In the genomic region with DNA sequence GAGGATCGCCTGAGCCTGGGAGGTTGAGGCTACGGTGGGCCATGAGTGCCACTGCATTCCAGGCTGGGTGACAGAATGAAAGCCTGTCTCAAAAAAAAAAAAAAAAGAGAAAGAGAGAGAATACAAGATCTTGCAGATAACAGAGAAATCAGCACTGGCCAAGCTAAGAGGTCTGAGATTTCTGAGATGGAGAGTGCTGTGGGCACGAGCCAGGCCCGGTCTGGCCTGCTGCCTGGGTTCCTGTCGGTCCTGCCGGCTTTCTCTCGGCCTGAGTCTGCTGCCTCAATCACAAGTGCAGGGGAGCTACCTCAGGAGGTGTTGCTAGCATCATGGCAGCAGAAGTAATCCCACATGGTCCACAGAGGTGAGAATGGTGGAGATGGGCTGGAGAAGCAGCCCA, we compare ENCODE assay signal across 1 cellular context.
TF ChIP-seq lines count a peak whose summit lies in the region.

No MANE protein-coding gene starts in this region.

TF ChIP-seq in SK-N-SH treated with all-trans-retinoic acid at 6 μM for 48 hours, 23 proteins besides CTCF, POLR2A, EP300 and RAD21 (continued from another document):
- TF ChIP-seq, protein P1, sequence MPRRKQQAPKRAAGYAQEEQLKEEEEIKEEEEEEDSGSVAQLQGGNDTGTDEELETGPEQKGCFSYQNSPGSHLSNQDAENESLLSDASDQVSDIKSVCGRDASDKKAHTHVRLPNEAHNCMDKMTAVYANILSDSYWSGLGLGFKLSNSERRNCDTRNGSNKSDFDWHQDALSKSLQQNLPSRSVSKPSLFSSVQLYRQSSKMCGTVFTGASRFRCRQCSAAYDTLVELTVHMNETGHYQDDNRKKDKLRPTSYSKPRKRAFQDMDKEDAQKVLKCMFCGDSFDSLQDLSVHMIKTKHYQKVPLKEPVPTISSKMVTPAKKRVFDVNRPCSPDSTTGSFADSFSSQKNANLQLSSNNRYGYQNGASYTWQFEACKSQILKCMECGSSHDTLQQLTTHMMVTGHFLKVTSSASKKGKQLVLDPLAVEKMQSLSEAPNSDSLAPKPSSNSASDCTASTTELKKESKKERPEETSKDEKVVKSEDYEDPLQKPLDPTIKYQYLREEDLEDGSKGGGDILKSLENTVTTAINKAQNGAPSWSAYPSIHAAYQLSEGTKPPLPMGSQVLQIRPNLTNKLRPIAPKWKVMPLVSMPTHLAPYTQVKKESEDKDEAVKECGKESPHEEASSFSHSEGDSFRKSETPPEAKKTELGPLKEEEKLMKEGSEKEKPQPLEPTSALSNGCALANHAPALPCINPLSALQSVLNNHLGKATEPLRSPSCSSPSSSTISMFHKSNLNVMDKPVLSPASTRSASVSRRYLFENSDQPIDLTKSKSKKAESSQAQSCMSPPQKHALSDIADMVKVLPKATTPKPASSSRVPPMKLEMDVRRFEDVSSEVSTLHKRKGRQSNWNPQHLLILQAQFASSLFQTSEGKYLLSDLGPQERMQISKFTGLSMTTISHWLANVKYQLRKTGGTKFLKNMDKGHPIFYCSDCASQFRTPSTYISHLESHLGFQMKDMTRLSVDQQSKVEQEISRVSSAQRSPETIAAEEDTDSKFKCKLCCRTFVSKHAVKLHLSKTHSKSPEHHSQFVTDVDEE (CRISPR knock-in tag; IDR thresholded peaks at IDR 0.05) = no peak
- no peak for TF ChIP-seq CSDC2 (CRISPR knock-in tag; IDR thresholded peaks at IDR 0.05)
- no peak for TF ChIP-seq RARB (CRISPR knock-in tag; IDR thresholded peaks at IDR 0.05)
- no peak for TF ChIP-seq ZNF70 (CRISPR knock-in tag; IDR thresholded peaks at IDR 0.05)
- TF ChIP-seq, protein P2, sequence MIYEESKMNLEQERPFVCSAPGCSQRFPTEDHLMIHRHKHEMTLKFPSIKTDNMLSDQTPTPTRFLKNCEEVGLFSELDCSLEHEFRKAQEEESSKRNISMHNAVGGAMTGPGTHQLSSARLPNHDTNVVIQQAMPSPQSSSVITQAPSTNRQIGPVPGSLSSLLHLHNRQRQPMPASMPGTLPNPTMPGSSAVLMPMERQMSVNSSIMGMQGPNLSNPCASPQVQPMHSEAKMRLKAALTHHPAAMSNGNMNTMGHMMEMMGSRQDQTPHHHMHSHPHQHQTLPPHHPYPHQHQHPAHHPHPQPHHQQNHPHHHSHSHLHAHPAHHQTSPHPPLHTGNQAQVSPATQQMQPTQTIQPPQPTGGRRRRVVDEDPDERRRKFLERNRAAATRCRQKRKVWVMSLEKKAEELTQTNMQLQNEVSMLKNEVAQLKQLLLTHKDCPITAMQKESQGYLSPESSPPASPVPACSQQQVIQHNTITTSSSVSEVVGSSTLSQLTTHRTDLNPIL (CRISPR knock-in tag; IDR thresholded peaks at IDR 0.05; ENCODE audit: low read depth) = no peak
- TF ChIP-seq ZFP30 (CRISPR knock-in tag; IDR thresholded peaks at IDR 0.05) = no peak
- TF ChIP-seq, protein P3, sequence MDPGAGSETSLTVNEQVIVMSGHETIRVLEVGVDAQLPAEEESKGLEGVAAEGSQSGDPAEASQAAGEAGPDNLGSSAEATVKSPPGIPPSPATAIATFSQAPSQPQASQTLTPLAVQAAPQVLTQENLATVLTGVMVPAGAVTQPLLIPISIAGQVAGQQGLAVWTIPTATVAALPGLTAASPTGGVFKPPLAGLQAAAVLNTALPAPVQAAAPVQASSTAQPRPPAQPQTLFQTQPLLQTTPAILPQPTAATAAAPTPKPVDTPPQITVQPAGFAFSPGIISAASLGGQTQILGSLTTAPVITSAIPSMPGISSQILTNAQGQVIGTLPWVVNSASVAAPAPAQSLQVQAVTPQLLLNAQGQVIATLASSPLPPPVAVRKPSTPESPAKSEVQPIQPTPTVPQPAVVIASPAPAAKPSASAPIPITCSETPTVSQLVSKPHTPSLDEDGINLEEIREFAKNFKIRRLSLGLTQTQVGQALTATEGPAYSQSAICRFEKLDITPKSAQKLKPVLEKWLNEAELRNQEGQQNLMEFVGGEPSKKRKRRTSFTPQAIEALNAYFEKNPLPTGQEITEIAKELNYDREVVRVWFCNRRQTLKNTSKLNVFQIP (CRISPR knock-in tag; IDR thresholded peaks at IDR 0.05; ENCODE audit: borderline replicate concordance, low read depth) = no peak
- no peak for TF ChIP-seq TCF4 (CRISPR knock-in tag; IDR thresholded peaks at IDR 0.05; ENCODE audit: borderline replicate concordance)
- no peak for TF ChIP-seq ESRRG (CRISPR knock-in tag; IDR thresholded peaks at IDR 0.05)
- TF ChIP-seq, protein P4, sequence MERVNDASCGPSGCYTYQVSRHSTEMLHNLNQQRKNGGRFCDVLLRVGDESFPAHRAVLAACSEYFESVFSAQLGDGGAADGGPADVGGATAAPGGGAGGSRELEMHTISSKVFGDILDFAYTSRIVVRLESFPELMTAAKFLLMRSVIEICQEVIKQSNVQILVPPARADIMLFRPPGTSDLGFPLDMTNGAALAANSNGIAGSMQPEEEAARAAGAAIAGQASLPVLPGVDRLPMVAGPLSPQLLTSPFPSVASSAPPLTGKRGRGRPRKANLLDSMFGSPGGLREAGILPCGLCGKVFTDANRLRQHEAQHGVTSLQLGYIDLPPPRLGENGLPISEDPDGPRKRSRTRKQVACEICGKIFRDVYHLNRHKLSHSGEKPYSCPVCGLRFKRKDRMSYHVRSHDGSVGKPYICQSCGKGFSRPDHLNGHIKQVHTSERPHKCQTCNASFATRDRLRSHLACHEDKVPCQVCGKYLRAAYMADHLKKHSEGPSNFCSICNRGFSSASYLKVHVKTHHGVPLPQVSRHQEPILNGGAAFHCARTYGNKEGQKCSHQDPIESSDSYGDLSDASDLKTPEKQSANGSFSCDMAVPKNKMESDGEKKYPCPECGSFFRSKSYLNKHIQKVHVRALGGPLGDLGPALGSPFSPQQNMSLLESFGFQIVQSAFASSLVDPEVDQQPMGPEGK (CRISPR knock-in tag; IDR thresholded peaks at IDR 0.05; ENCODE audit: borderline replicate concordance) = no peak
- no peak for TF ChIP-seq ZNF8 (CRISPR knock-in tag; IDR thresholded peaks at IDR 0.05)
- no peak for TF ChIP-seq TOX (CRISPR knock-in tag; IDR thresholded peaks at IDR 0.05; ENCODE audit: borderline replicate concordance)
- TF ChIP-seq PPARA (CRISPR knock-in tag; IDR thresholded peaks at IDR 0.05; ENCODE audit: borderline replicate concordance) = no peak
- no peak for TF ChIP-seq ISL1 (CRISPR knock-in tag; IDR thresholded peaks at IDR 0.05)
